ENCODE assay signal across 1 cellular context in the genomic region with DNA sequence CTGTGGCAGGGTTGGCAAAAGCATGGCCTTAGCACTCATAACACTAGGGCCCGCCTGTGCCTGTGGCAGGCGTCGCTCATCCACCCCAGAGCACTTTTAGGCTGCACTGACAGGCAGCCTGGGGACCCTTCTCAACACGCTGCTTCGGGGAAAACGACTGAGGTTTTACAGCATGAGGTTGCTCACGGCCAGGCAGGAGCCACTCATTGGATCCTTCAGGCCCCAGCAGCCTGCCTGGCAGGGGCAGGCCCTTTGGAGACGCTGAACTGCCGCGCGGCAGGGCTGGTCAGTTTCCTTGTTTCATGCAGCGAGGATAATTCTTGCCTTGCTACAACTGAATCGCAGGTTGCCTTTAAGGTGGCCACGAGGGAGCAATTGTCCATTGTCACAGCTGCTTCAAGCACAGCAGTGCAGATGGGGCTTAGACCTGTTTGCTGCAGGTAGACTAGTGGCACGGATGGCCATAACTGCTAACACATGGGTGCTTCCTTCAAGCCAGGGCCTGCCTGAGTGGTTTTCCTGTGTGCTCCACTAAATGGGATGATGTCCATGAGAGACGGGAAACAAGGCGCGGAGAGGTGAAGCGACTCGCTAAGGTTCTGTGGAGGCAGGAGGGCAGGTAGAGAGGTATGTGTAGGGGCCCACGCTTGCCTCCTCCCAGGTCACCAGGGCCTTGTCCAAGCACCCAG.
TF ChIP-seq lines count a peak whose summit lies in the region.

No MANE protein-coding gene starts in this region.

TF ChIP-seq in H1, 55 proteins besides CTCF, POLR2A, EP300 and RAD21:
- TF ChIP-seq CREB1 (IDR thresholded peaks at IDR 0.05) (no peak), SIRT6 (IDR thresholded peaks at IDR 0.05; ENCODE audit: low read length) (no peak), CTBP2 (IDR thresholded peaks at IDR 0.05; ENCODE audit: borderline replicate concordance, insufficient read depth, insufficient read length, low read length) (no peak), SP2 (IDR thresholded peaks at IDR 0.05; ENCODE audit: low read length) (no peak), NANOG (IDR thresholded peaks at IDR 0.05; ENCODE audit: insufficient read depth, low read depth, low read length, poor library complexity, severe bottlenecking) (no peak), SUZ12 (IDR thresholded peaks at IDR 0.05; ENCODE audit: low read length) (no peak), TEAD4 (IDR thresholded peaks at IDR 0.05; ENCODE audit: low read depth, low read length) (no peak), EZH2 (IDR thresholded peaks at IDR 0.05; ENCODE audit: low read depth, low read length, severe bottlenecking) (no peak), RBBP5 (IDR thresholded peaks at IDR 0.05; ENCODE audit: borderline replicate concordance, low read depth, low read length) (no peak), POU5F1 (IDR thresholded peaks at IDR 0.05; ENCODE audit: low read depth, low read length) (no peak), BRCA1 (IDR thresholded peaks at IDR 0.05; ENCODE audit: low read depth, low read length) (no peak), TBP (IDR thresholded peaks at IDR 0.05; ENCODE audit: low read depth, low read length) (no peak), RXRA (IDR thresholded peaks at IDR 0.05; ENCODE audit: insufficient read depth, low read depth, low read length) (no peak), TCF12 (IDR thresholded peaks at IDR 0.05; ENCODE audit: low read depth, low read length) (no peak)
- TF ChIP-seq, protein P1, sequence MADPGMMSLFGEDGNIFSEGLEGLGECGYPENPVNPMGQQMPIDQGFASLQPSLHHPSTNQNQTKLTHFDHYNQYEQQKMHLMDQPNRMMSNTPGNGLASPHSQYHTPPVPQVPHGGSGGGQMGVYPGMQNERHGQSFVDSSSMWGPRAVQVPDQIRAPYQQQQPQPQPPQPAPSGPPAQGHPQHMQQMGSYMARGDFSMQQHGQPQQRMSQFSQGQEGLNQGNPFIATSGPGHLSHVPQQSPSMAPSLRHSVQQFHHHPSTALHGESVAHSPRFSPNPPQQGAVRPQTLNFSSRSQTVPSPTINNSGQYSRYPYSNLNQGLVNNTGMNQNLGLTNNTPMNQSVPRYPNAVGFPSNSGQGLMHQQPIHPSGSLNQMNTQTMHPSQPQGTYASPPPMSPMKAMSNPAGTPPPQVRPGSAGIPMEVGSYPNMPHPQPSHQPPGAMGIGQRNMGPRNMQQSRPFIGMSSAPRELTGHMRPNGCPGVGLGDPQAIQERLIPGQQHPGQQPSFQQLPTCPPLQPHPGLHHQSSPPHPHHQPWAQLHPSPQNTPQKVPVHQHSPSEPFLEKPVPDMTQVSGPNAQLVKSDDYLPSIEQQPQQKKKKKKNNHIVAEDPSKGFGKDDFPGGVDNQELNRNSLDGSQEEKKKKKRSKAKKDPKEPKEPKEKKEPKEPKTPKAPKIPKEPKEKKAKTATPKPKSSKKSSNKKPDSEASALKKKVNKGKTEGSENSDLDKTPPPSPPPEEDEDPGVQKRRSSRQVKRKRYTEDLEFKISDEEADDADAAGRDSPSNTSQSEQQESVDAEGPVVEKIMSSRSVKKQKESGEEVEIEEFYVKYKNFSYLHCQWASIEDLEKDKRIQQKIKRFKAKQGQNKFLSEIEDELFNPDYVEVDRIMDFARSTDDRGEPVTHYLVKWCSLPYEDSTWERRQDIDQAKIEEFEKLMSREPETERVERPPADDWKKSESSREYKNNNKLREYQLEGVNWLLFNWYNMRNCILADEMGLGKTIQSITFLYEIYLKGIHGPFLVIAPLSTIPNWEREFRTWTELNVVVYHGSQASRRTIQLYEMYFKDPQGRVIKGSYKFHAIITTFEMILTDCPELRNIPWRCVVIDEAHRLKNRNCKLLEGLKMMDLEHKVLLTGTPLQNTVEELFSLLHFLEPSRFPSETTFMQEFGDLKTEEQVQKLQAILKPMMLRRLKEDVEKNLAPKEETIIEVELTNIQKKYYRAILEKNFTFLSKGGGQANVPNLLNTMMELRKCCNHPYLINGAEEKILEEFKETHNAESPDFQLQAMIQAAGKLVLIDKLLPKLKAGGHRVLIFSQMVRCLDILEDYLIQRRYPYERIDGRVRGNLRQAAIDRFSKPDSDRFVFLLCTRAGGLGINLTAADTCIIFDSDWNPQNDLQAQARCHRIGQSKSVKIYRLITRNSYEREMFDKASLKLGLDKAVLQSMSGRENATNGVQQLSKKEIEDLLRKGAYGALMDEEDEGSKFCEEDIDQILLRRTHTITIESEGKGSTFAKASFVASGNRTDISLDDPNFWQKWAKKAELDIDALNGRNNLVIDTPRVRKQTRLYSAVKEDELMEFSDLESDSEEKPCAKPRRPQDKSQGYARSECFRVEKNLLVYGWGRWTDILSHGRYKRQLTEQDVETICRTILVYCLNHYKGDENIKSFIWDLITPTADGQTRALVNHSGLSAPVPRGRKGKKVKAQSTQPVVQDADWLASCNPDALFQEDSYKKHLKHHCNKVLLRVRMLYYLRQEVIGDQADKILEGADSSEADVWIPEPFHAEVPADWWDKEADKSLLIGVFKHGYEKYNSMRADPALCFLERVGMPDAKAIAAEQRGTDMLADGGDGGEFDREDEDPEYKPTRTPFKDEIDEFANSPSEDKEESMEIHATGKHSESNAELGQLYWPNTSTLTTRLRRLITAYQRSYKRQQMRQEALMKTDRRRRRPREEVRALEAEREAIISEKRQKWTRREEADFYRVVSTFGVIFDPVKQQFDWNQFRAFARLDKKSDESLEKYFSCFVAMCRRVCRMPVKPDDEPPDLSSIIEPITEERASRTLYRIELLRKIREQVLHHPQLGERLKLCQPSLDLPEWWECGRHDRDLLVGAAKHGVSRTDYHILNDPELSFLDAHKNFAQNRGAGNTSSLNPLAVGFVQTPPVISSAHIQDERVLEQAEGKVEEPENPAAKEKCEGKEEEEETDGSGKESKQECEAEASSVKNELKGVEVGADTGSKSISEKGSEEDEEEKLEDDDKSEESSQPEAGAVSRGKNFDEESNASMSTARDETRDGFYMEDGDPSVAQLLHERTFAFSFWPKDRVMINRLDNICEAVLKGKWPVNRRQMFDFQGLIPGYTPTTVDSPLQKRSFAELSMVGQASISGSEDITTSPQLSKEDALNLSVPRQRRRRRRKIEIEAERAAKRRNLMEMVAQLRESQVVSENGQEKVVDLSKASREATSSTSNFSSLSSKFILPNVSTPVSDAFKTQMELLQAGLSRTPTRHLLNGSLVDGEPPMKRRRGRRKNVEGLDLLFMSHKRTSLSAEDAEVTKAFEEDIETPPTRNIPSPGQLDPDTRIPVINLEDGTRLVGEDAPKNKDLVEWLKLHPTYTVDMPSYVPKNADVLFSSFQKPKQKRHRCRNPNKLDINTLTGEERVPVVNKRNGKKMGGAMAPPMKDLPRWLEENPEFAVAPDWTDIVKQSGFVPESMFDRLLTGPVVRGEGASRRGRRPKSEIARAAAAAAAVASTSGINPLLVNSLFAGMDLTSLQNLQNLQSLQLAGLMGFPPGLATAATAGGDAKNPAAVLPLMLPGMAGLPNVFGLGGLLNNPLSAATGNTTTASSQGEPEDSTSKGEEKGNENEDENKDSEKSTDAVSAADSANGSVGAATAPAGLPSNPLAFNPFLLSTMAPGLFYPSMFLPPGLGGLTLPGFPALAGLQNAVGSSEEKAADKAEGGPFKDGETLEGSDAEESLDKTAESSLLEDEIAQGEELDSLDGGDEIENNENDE (IDR thresholded peaks at IDR 0.05; ENCODE audit: insufficient replicate concordance, low read length) = no peak
